ENCODE assay signal across 25 cellular contexts in genomic region chr2:66854304-66854703, GRCh38.
DNase-seq lines count a peak whose midpoint lies in the region; ATAC-seq, FAIRE-seq and TF ChIP-seq lines count a peak whose summit lies in the region.
"Had no signal": no experiment of that assay in that cellular context is flagged by ENCODE, and none has a peak within 500 bp of the region (broad histone marks: within the 10 kb centered on the region; RNA-seq: fewer than 3 reads in every experiment).

No MANE protein-coding gene starts in this region.

- H3K9me3 ChIP-seq in astrocyte (ENCODE audit: insufficient read depth, low read depth, low read length), result no peaks in the 10 kb centered on the region
- H3K9me3 ChIP-seq in mesenchymal stem cell (ENCODE audit: control insufficient read depth, low read length), result no peaks in the 10 kb centered on the region
- no peaks in the 10 kb centered on the region for H3K9me3 ChIP-seq in sigmoid colon

- intact Hi-C loops in sigmoid colon (cut with DNase I), result loop anchor here (2.0 to 5.0 kb wide), 7 partner anchors 34 to 422 kb away; no protein-coding TSS in a partner anchor

- peak overlapping the region in 1 of 2 experiments; percentile 77 for H2BK12ac ChIP-seq in mesenchymal stem cell (ENCODE audit: low read length in 2 of 2)

- H3K27me3 ChIP-seq in astrocyte (ENCODE audit: insufficient read depth, low read length) (no peaks in the 10 kb centered on the region), mesenchymal stem cell (ENCODE audit: control insufficient read depth in 1 of 2, insufficient read depth in 1 of 2, low read length in 2 of 2) (no peaks in the 10 kb centered on the region), sigmoid colon (no peaks in the 10 kb centered on the region)
- H3K27me3 ChIP-seq: cardiac muscle cell had no signal

- H4K8ac ChIP-seq in mesenchymal stem cell (ENCODE audit: low read length), result no peak overlapping the region

- no peak for FAIRE-seq in astrocyte (lab: Jason Lieb, UNC)
- no peak for FAIRE-seq in GM19239 (lab: Jason Lieb, UNC)
- FAIRE-seq: A204.1 had no signal

- H2BK120ac ChIP-seq in mesenchymal stem cell (ENCODE audit: low read depth, low read length), result no peak overlapping the region

- H4K91ac ChIP-seq in mesenchymal stem cell (ENCODE audit: low read length), result no peak overlapping the region

- WGBS in mesenchymal stem cell, result 68% methylated on average over 3 of the region's 3 CpGs
- WGBS in sigmoid colon, 2 donors, result 58 to 79% methylated on average over 3 of the region's 3 CpGs

- H3K4me1 Mint-ChIP-seq in astrocyte (ENCODE audit: low read depth, unreplicated experiment) (peaks cover 15% of the 10 kb centered on the region), nephron progenitor cell (peaks cover 50% of the 10 kb centered on the region)
- H3K4me1 Mint-ChIP-seq: activated CD4-positive, alpha-beta T cell treated with anti-CD3 and anti-CD28 coated beads, Interleukin-2, amount 10 ng/mL, durations not matched to agents 7 days and 5 days; activated CD8-positive, alpha-beta memory T cell treated with anti-CD3 and anti-CD28 coated beads, Interleukin-2, amount 10 ng/mL, durations not matched to agents 7 days and 5 days; activated naive CD4-positive, alpha-beta T cell treated with anti-CD3 and anti-CD28 coated beads, Interleukin-2, amount 10 ng/mL, durations not matched to agents 7 days and 5 days; B cell had no signal

- no peak for TF ChIP-seq POLR2A in sigmoid colon (IDR thresholded peaks at IDR 0.05)

- H3K18ac ChIP-seq in mesenchymal stem cell (ENCODE audit: low read depth in 1 of 2, low read length in 2 of 2), result peak overlapping the region in 1 of 2 experiments; percentile 43

- no peaks in the 10 kb centered on the region for H3K79me1 ChIP-seq in mesenchymal stem cell (replicated peaks; ENCODE audit: low read length, poor library complexity, severe bottlenecking)

- no peak for ATAC-seq in HG02798 (IDR thresholded peaks at IDR 0.05; ENCODE audit: poor library complexity, unreplicated experiment)
- ATAC-seq: activated CD8-positive, alpha-beta memory T cell treated with anti-CD3 and anti-CD28 coated beads, Interleukin-2, amount 10 ng/mL, durations not matched to agents 7 days and 5 days; left colon had no signal

- H3K36me3 ChIP-seq in astrocyte (ENCODE audit: insufficient read depth, low read length) (no peaks in the 10 kb centered on the region), mesenchymal stem cell (ENCODE audit: control insufficient read depth in 1 of 2, insufficient read depth in 2 of 2, low read depth in 1 of 2, low read length in 2 of 2) (no peaks in the 10 kb centered on the region), sigmoid colon (no peaks in the 10 kb centered on the region)
- H3K36me3 ChIP-seq: cardiac muscle cell had no signal

- no peak for TF ChIP-seq EP300 in sigmoid colon (IDR thresholded peaks at IDR 0.05)

- peak overlapping the region; percentile 30 for H2AFZ ChIP-seq in astrocyte (ENCODE audit: low read depth, low read length)
- H2AFZ ChIP-seq in mesenchymal stem cell (ENCODE audit: low read depth, low read length), result peak overlapping the region; percentile 64

- no peak overlapping the region for H2BK5ac ChIP-seq in mesenchymal stem cell (ENCODE audit: low read depth, low read length, poor library complexity, severe bottlenecking)

- H3K4me2 ChIP-seq in astrocyte (ENCODE audit: low read length) (peak overlapping the region; percentile 64), mesenchymal stem cell (ENCODE audit: low read length, poor library complexity, severe bottlenecking) (no peak overlapping the region)

- H3K27ac ChIP-seq in astrocyte (ENCODE audit: low read depth, low read length) (peak overlapping the region; percentile 60), mesenchymal stem cell (ENCODE audit: low read length, poor library complexity, severe bottlenecking) (peak overlapping the region; percentile 38), sigmoid colon (peak overlapping the region; percentile 74 to 91 (median 88))
- H3K27ac ChIP-seq: cardiac muscle cell, SK-N-MC had no signal

- H3K9me3 Mint-ChIP-seq in astrocyte (ENCODE audit: unreplicated experiment) (peaks cover 6% of the 10 kb centered on the region), nephron progenitor cell (peaks cover 30% of the 10 kb centered on the region)
- H3K9me3 Mint-ChIP-seq: activated CD4-positive, alpha-beta T cell treated with anti-CD3 and anti-CD28 coated beads, Interleukin-2, amount 10 ng/mL, durations not matched to agents 7 days and 5 days; dendritic cell treated with granulocyte-macrophage colony-stimulating factor and Interleukin-4, amounts not matched to agents 40 ng/mL and 50 ng/mL, for 4 days had no signal

- H2AK5ac ChIP-seq in mesenchymal stem cell (ENCODE audit: low read length, severe bottlenecking), result no peak overlapping the region

- H3K23ac ChIP-seq in mesenchymal stem cell (ENCODE audit: low read length in 2 of 2), result no peak overlapping the region

- DNase-seq in EH (ENCODE audit: low read depth) (peak; percentile 62), astrocyte (ENCODE audit: low read depth) (peak; percentile 70), mesenchymal stem cell (no peak), sigmoid colon (no peak), GM19239 (ENCODE audit: insufficient read length, low spot score) (no peak), COR-L47 (lab: John Stamatoyannopoulos, UW) (no peak), nephron progenitor cell (no peak)
- DNase-seq: activated CD4-positive, alpha-beta T cell treated with anti-CD3 and anti-CD28 coated beads, Interleukin-2, amount 10 ng/mL, durations not matched to agents 7 days and 5 days; activated CD8-positive, alpha-beta memory T cell treated with anti-CD3 and anti-CD28 coated beads, Interleukin-2, amount 10 ng/mL, durations not matched to agents 7 days and 5 days; activated naive CD4-positive, alpha-beta T cell treated with anti-CD3 and anti-CD28 coated beads, Interleukin-2, amount 10 ng/mL, durations not matched to agents 7 days and 5 days; head of caudate nucleus; NCI-H1092; NCI-H187; NCI-H526 treated with DMSO at 0.1 percent for 48 hours; RPMI8226; T-helper 2 cell had no signal

- H3K4me3 Mint-ChIP-seq in astrocyte (ENCODE audit: unreplicated experiment) (no peak overlapping the region), nephron progenitor cell (no peak overlapping the region)
- H3K4me3 Mint-ChIP-seq: activated CD4-positive, alpha-beta T cell treated with anti-CD3 and anti-CD28 coated beads, Interleukin-2, amount 10 ng/mL, durations not matched to agents 7 days and 5 days; activated CD8-positive, alpha-beta memory T cell treated with anti-CD3 and anti-CD28 coated beads, Interleukin-2, amount 10 ng/mL, durations not matched to agents 7 days and 5 days; activated naive CD4-positive, alpha-beta T cell treated with anti-CD3 and anti-CD28 coated beads, Interleukin-2, amount 10 ng/mL, durations not matched to agents 7 days and 5 days; B cell; dendritic cell treated with granulocyte-macrophage colony-stimulating factor and Interleukin-4, amounts not matched to agents 40 ng/mL and 50 ng/mL, for 4 days; natural killer cell treated with Interleukin-12 subunit alpha and Interleukin-12 subunit beta and Interleukin-15 and Interleukin-18, amount 100 ng/mL, for 72 hours; type B pancreatic cell had no signal

- no peak overlapping the region for H3K4me3 ChIP-seq in astrocyte (ENCODE audit: insufficient read depth, low read depth, low read length)
- H3K4me3 ChIP-seq in mesenchymal stem cell (ENCODE audit: insufficient read depth in 1 of 2, low read depth in 1 of 2, low read length in 2 of 2), result peak overlapping the region in 1 of 2 experiments; percentile 53
- peak overlapping the region in 1 of 4 donors; percentile 1 for H3K4me3 ChIP-seq in sigmoid colon
- H3K4me3 ChIP-seq: cardiac muscle cell, SK-N-MC had no signal

- no peaks in the 10 kb centered on the region for H3K79me2 ChIP-seq in astrocyte (ENCODE audit: insufficient read depth, low read length)

- H3K27me3 Mint-ChIP-seq in astrocyte (ENCODE audit: low read depth, unreplicated experiment), result peaks cover 4% of the 10 kb centered on the region
- peaks cover 6% of the 10 kb centered on the region for H3K27me3 Mint-ChIP-seq in nephron progenitor cell (ENCODE audit: low read depth, poor library complexity)
- H3K27me3 Mint-ChIP-seq: activated CD4-positive, alpha-beta T cell treated with anti-CD3 and anti-CD28 coated beads, Interleukin-2, amount 10 ng/mL, durations not matched to agents 7 days and 5 days; activated CD8-positive, alpha-beta memory T cell treated with anti-CD3 and anti-CD28 coated beads, Interleukin-2, amount 10 ng/mL, durations not matched to agents 7 days and 5 days; activated naive CD4-positive, alpha-beta T cell treated with anti-CD3 and anti-CD28 coated beads, Interleukin-2, amount 10 ng/mL, durations not matched to agents 7 days and 5 days; B cell; dendritic cell treated with granulocyte-macrophage colony-stimulating factor and Interleukin-4, amounts not matched to agents 40 ng/mL and 50 ng/mL, for 4 days; natural killer cell treated with Interleukin-12 subunit alpha and Interleukin-12 subunit beta and Interleukin-15 and Interleukin-18, amount 100 ng/mL, for 72 hours had no signal

- H2BK15ac ChIP-seq in mesenchymal stem cell (ENCODE audit: low read depth, poor library complexity, severe bottlenecking), result no peak overlapping the region

- H3K4ac ChIP-seq in mesenchymal stem cell (ENCODE audit: low read depth in 1 of 2, low read length in 2 of 2), result peak overlapping the region in 1 of 2 experiments; percentile 43

- H4K20me1 ChIP-seq in astrocyte (ENCODE audit: insufficient read depth, low read length), result no peaks in the 10 kb centered on the region

- H3K14ac ChIP-seq in mesenchymal stem cell (ENCODE audit: low read length in 2 of 2), result no peak overlapping the region

- TF ChIP-seq CTCF in astrocyte (IDR thresholded peaks at IDR 0.05; ENCODE audit: insufficient read depth, low read depth, low read length) (no peak), sigmoid colon (IDR thresholded peaks at IDR 0.05) (no peak), nephron progenitor cell (IDR thresholded peaks at IDR 0.05) (no peak)

- peaks cover 18% of the 10 kb centered on the region for H3K4me1 ChIP-seq in astrocyte (ENCODE audit: insufficient read depth, low read length)
- peaks cover 5% of the 10 kb centered on the region for H3K4me1 ChIP-seq in mesenchymal stem cell (ENCODE audit: control insufficient read depth, insufficient read depth, low read depth, low read length)
- H3K4me1 ChIP-seq in sigmoid colon, result peaks cover 0 to 60% (median 56%) of the 10 kb centered on the region in 4 donors

- H3K9ac ChIP-seq in astrocyte (ENCODE audit: low read length), result peak overlapping the region; percentile 49
- H3K9ac ChIP-seq in mesenchymal stem cell (ENCODE audit: low read length), result peak overlapping the region; percentile 58

- no peak overlapping the region for H3K27ac Mint-ChIP-seq in astrocyte (ENCODE audit: unreplicated experiment)
- no peak overlapping the region for H3K27ac Mint-ChIP-seq in nephron progenitor cell
- H3K27ac Mint-ChIP-seq: activated CD4-positive, alpha-beta T cell treated with anti-CD3 and anti-CD28 coated beads, Interleukin-2, amount 10 ng/mL, durations not matched to agents 7 days and 5 days; activated CD8-positive, alpha-beta memory T cell treated with anti-CD3 and anti-CD28 coated beads, Interleukin-2, amount 10 ng/mL, durations not matched to agents 7 days and 5 days; activated naive CD4-positive, alpha-beta T cell treated with anti-CD3 and anti-CD28 coated beads, Interleukin-2, amount 10 ng/mL, durations not matched to agents 7 days and 5 days; B cell; dendritic cell treated with granulocyte-macrophage colony-stimulating factor and Interleukin-4, amounts not matched to agents 40 ng/mL and 50 ng/mL, for 4 days; natural killer cell treated with Interleukin-12 subunit alpha and Interleukin-12 subunit beta and Interleukin-15 and Interleukin-18, amount 100 ng/mL, for 72 hours; type B pancreatic cell had no signal

- H3K36me3 Mint-ChIP-seq in astrocyte (ENCODE audit: low read depth, unreplicated experiment) (no peaks in the 10 kb centered on the region), nephron progenitor cell (ENCODE audit: low read depth) (peaks cover 25% of the 10 kb centered on the region)
- H3K36me3 Mint-ChIP-seq: activated CD8-positive, alpha-beta memory T cell treated with anti-CD3 and anti-CD28 coated beads, Interleukin-2, amount 10 ng/mL, durations not matched to agents 7 days and 5 days; activated naive CD4-positive, alpha-beta T cell treated with anti-CD3 and anti-CD28 coated beads, Interleukin-2, amount 10 ng/mL, durations not matched to agents 7 days and 5 days; natural killer cell treated with Interleukin-12 subunit alpha and Interleukin-12 subunit beta and Interleukin-15 and Interleukin-18, amount 100 ng/mL, for 72 hours had no signal

Comparison
In these comparisons a context has a peak if more than half of its experiments do, and no peak if none do; other contexts are left out.
1. DNase-seq: peak in EH (single experiment) and astrocyte (single experiment); none in mesenchymal stem cell (single experiment), sigmoid colon (single experiment), GM19239 (single experiment), COR-L47 (single experiment) and nephron progenitor cell (single experiment).
2. H3K27ac ChIP-seq: peak in every context shown above with its lines; median percentile 88 in sigmoid colon; 60 in astrocyte; 38 in mesenchymal stem cell.